In the genomic region with DNA sequence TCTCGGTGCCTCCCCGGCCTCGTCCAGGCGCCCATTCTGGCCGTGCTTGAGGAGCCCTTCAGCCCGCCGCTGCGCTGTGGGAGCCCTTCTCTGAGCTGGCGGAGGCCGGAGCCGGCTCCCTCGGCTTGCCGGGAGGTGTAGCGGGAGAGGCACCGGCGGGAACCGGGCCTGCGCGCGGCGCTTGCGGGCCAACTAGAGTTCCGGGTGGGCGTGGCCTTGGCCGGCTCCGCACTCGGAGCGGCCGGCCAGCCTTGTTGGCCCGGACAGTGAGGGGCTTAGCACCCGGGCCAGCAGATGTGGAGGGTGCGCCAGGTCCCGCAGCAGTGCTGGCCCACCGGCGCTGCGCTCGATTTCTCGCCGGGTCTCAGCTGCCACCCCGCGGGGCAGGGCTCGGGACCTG, we compare ENCODE assay signal across 18 cellular contexts.
DNase-seq lines count a peak whose midpoint lies in the region; ATAC-seq and FAIRE-seq lines count a peak whose summit lies in the region.
"Had no signal": no experiment of that assay in that cellular context is flagged by ENCODE, and none has a peak within 500 bp of the region (broad histone marks: within the 10 kb centered on the region; RNA-seq: fewer than 3 reads in every experiment).

No MANE protein-coding gene starts in this region.

- no peak overlapping the region for H3K18ac ChIP-seq in neuronal stem cell (ENCODE audit: low read length)

- H3K14ac ChIP-seq in neuronal stem cell (ENCODE audit: low read length): no peak overlapping the region

- H3K4me3 ChIP-seq in neuronal stem cell (ENCODE audit: low read length in 2 of 2): no peak overlapping the region
- H3K4me3 ChIP-seq: A549 had no signal

- H3K9me3 ChIP-seq in neuronal stem cell (replicated peaks in 1 of 2; ENCODE audit: control insufficient read depth in 2 of 2, insufficient read depth in 1 of 2, low read depth in 1 of 2, low read length in 2 of 2): no peaks in the 10 kb centered on the region
- H3K9me3 ChIP-seq: A549 had no signal

- no peak for FAIRE-seq in urothelium cell line (lab: Jason Lieb, UNC)
- FAIRE-seq: A549, HTR-8/SVneo had no signal

- no peaks in the 10 kb centered on the region for H3K27me3 ChIP-seq in neuronal stem cell (ENCODE audit: control insufficient read depth in 3 of 3, insufficient read depth in 3 of 3, low read depth in 1 of 3, low read length in 3 of 3)

- no peak overlapping the region for H2BK5ac ChIP-seq in neuronal stem cell (ENCODE audit: low read length)

- DNase-seq in left ventricle myocardium superior: peak; percentile 25
- no peak for DNase-seq in left cardiac atrium
- DNase-seq in NCI-H510A (lab: John Stamatoyannopoulos, UW): peak; percentile 37
- DNase-seq in neuronal stem cell (ENCODE audit: low spot score): no peak
- DNase-seq in urothelium cell line (ENCODE audit: low spot score): peak; percentile 21
- DNase-seq in GF-D8 (lab: John Stamatoyannopoulos, UW): no peak
- DNase-seq: C1 segment of cervical spinal cord, EL, H7, NCI-H1417, NCI-H187 treated with DMSO at 0.1 percent for 48 hours, OCI-M1, RPMI8226 had no signal

- intact Hi-C loops in left ventricle myocardium superior (cut with micrococcal nuclease) (no loop called here), left cardiac atrium (cut with DNase I) (no loop called here)

- no peak overlapping the region for H2AFZ ChIP-seq in neuronal stem cell (ENCODE audit: low read length)

- ATAC-seq in left ventricle myocardium superior (no peak), left cardiac atrium (no peak), HG02798 (IDR thresholded peaks at IDR 0.05; ENCODE audit: poor library complexity, unreplicated experiment) (no peak), HG03571 (IDR thresholded peaks at IDR 0.05; ENCODE audit: unreplicated experiment) (no peak)
- ATAC-seq: A549 had no signal

- no peak overlapping the region for H4K8ac ChIP-seq in neuronal stem cell (ENCODE audit: low read depth, low read length)

- no peak overlapping the region for H3K27ac ChIP-seq in neuronal stem cell (replicated peaks; ENCODE audit: low read length)
- H3K27ac ChIP-seq: A549, HL-60 had no signal

- no peak overlapping the region for H3K4ac ChIP-seq in neuronal stem cell (ENCODE audit: low read length)

- H3K23ac ChIP-seq in neuronal stem cell (ENCODE audit: low read depth, low read length, poor library complexity): no peak overlapping the region

- H2BK15ac ChIP-seq in neuronal stem cell (ENCODE audit: low read length): peak overlapping the region; percentile 46

- no peak overlapping the region for H2BK120ac ChIP-seq in neuronal stem cell (ENCODE audit: low read depth, low read length)

- H3K9ac ChIP-seq in neuronal stem cell (ENCODE audit: low read depth, low read length, poor library complexity): no peak overlapping the region

- no CpG with 5 or more reads among the region's 42 CpGs for WGBS in neuronal stem cell (ENCODE audit: extremely low coverage in 2 of 2, insufficient read length in 2 of 2, insufficient replicate concordance in 1 of 2), 2 donors

- H4K91ac ChIP-seq in neuronal stem cell (ENCODE audit: low read depth, low read length, poor library complexity): no peak overlapping the region

- no peaks in the 10 kb centered on the region for H3K36me3 ChIP-seq in neuronal stem cell (replicated peaks in 1 of 2; ENCODE audit: control insufficient read depth in 2 of 2, insufficient read depth in 2 of 2, low read length in 2 of 2)

- H3K4me1 ChIP-seq in neuronal stem cell (ENCODE audit: control insufficient read depth in 2 of 2, insufficient read depth in 1 of 2, low read depth in 1 of 2, low read length in 2 of 2): peaks cover 0 to 1% of the 10 kb centered on the region in 2 donors
- H3K4me1 ChIP-seq: A549 had no signal

- H3K79me1 ChIP-seq in neuronal stem cell (ENCODE audit: low read depth, low read length): no peaks in the 10 kb centered on the region

- H3K4me2 ChIP-seq in neuronal stem cell (ENCODE audit: insufficient read depth, low read length, poor library complexity, severe bottlenecking): no peak overlapping the region
- H3K4me2 ChIP-seq: A549 had no signal

- no peak overlapping the region for H2BK12ac ChIP-seq in neuronal stem cell (ENCODE audit: low read length)

- H2AK5ac ChIP-seq in neuronal stem cell (ENCODE audit: low read depth, low read length): no peak overlapping the region

Comparison
In these comparisons a context has a peak if more than half of its experiments do, and no peak if none do; other contexts are left out.
1. DNase-seq: peak in left ventricle myocardium superior (single experiment), NCI-H510A (single experiment) and urothelium cell line (single experiment); none in left cardiac atrium (single experiment), neuronal stem cell (single experiment) and GF-D8 (single experiment).